In genomic region chr9:136189394-136190236, GRCh38 we compare ENCODE assay signal across 1 cellular context.
TF ChIP-seq lines count a peak whose summit lies in the region.

No MANE protein-coding gene starts in this region.

TF ChIP-seq in HepG2, 621 proteins besides CTCF, POLR2A, EP300 and RAD21:
- TF ChIP-seq ZNF546 (CRISPR knock-in tag; conservative IDR thresholded peaks at IDR 0.05): no peak
- TF ChIP-seq AFF4 (CRISPR knock-in tag; IDR thresholded peaks at IDR 0.05): no peak
